ENCODE assay signal across 9 cellular contexts in genomic region chr18:32072321-32072720, GRCh38. TPM values are rescaled to one million over a fixed set of nuclear protein-coding genes. Genes with fewer than 3 reads are reported as not detected.
A peak's percentile ranks its signal among the peaks of the same experiment; 100 is the strongest.
DNase-seq lines count a peak whose midpoint lies in the region; ATAC-seq and TF ChIP-seq lines count a peak whose summit lies in the region.
"Had no signal": no experiment of that assay in that cellular context is flagged by ENCODE, and none has a peak within 500 bp of the region (broad histone marks: within the 10 kb centered on the region; RNA-seq: fewer than 3 reads in every experiment).

No MANE protein-coding gene starts in this region.

- H3K4me1 ChIP-seq in DND-41 (ENCODE audit: insufficient read depth, low read length) (no peaks in the 10 kb centered on the region), GM23248 (ENCODE audit: insufficient read depth) (no peaks in the 10 kb centered on the region), thyroid gland (no peaks in the 10 kb centered on the region)

- no peak overlapping the region for H2AFZ ChIP-seq in DND-41 (ENCODE audit: low read depth, low read length)
- no peak overlapping the region for H2AFZ ChIP-seq in GM23248

- ATAC-seq in DND-41 (ENCODE audit: insufficient read depth, low read depth), result peak; percentile 74

- H3K4me3 ChIP-seq in DND-41 (ENCODE audit: low read depth in 1 of 2, low read length in 2 of 2) (no peak overlapping the region), GM23248 (no peak overlapping the region), thyroid gland (replicated peaks in 1 of 3) (no peak overlapping the region)
- H3K4me3 ChIP-seq: SK-N-MC had no signal

- in situ Hi-C loops in GM23248 (cut with MboI), result no loop called here

- TF ChIP-seq CTCF in DND-41 (IDR thresholded peaks at IDR 0.05; ENCODE audit: borderline replicate concordance, extremely low read depth, low read length, poor library complexity, severe bottlenecking) (peak; percentile 69), thyroid gland (IDR thresholded peaks at IDR 0.05) (peak in 1 of 6 experiments; percentile 37)

- no peaks in the 10 kb centered on the region for H3K79me2 ChIP-seq in DND-41 (ENCODE audit: insufficient read depth, low read length)
- H3K79me2 ChIP-seq in GM23248 (ENCODE audit: insufficient read depth), result no peaks in the 10 kb centered on the region

- no peaks in the 10 kb centered on the region for H3K9me2 ChIP-seq in GM23248 (ENCODE audit: insufficient read depth)

- 63 to 75% methylated on average over 4 of the region's 4 CpGs for WGBS in GM23248 (ENCODE audit: low coverage in 1 of 2, low lambda C conversion rate in 2 of 2, missing lambda C conversion rate in 2 of 2), 2 experiments
- 67 to 77% methylated on average over 4 of the region's 4 CpGs for WGBS in thyroid gland, 2 donors

- no peak overlapping the region for H3K27ac ChIP-seq in DND-41 (ENCODE audit: low read length)
- no peak overlapping the region for H3K27ac ChIP-seq in GM23248
- H3K27ac ChIP-seq in thyroid gland, result no peak overlapping the region
- H3K27ac ChIP-seq: SK-N-MC had no signal

- H4K20me1 ChIP-seq in DND-41 (ENCODE audit: insufficient read depth, low read length) (no peaks in the 10 kb centered on the region), GM23248 (ENCODE audit: insufficient read depth) (no peaks in the 10 kb centered on the region)

- no peaks in the 10 kb centered on the region for H3K27me3 ChIP-seq in DND-41 (ENCODE audit: insufficient read depth, low read length, poor library complexity)
- no peaks in the 10 kb centered on the region for H3K27me3 ChIP-seq in GM23248 (replicated peaks; ENCODE audit: insufficient read depth)
- no peaks in the 10 kb centered on the region for H3K27me3 ChIP-seq in thyroid gland

- no peak overlapping the region for H3K9ac ChIP-seq in DND-41 (ENCODE audit: low read depth, low read length)
- no peak overlapping the region for H3K9ac ChIP-seq in GM23248

- TF ChIP-seq POLR2A in thyroid gland (IDR thresholded peaks at IDR 0.05), result no peak

- H3K4me2 ChIP-seq in DND-41 (ENCODE audit: insufficient read depth, low read length) (no peak overlapping the region), GM23248 (ENCODE audit: unreplicated experiment) (no peak overlapping the region)

- DNase-seq in DND-41, result peak; percentile 24
- DNase-seq in GM23248, result peak; percentile 32
- DNase-seq in SW480 (ENCODE audit: low spot score), result peak; percentile 5
- DNase-seq in left kidney (ENCODE audit: low read depth, low spot score), result peak; percentile 26
- no peak for DNase-seq in nucleus accumbens (lab: John Stamatoyannopoulos, UW)
- no peak for DNase-seq in SKM-1 treated with dmso at 0.1 percent for 144 hours (lab: John Stamatoyannopoulos, UW; ENCODE audit: unreplicated experiment)
- no peak for DNase-seq in mesenteric fat pad (ENCODE audit: low spot score)
- no peak for DNase-seq in thyroid gland

- no peaks in the 10 kb centered on the region for H3K36me3 ChIP-seq in DND-41 (ENCODE audit: insufficient read depth, low read length)
- H3K36me3 ChIP-seq in GM23248 (ENCODE audit: low read depth), result no peaks in the 10 kb centered on the region
- no peaks in the 10 kb centered on the region for H3K36me3 ChIP-seq in thyroid gland

- no peaks in the 10 kb centered on the region for H3K9me3 ChIP-seq in DND-41 (ENCODE audit: insufficient read depth, low read length, severe bottlenecking)
- H3K9me3 ChIP-seq in GM23248 (ENCODE audit: low read depth), result no peaks in the 10 kb centered on the region
- H3K9me3 ChIP-seq in thyroid gland, result no peaks in the 10 kb centered on the region

- intact Hi-C loops in thyroid gland (cut with DNase I), result no loop called here

- no peaks in the 10 kb centered on the region for H3F3A ChIP-seq in GM23248 (ENCODE audit: insufficient read depth)

RNA-seq across cellular contexts. Expression of gene RNF138, which starts 19.4 kb away (rescaled TPM):
- total RNA-seq in GM23248 (2014; rRNA removed; shearing (Covaris generic)), result 14.4 and 26.4 TPM in 2 replicates
- polyA plus RNA-seq in GM23248 (2016; fragmentation: Nextera tagmentation; extraction: Ambion mirVana), result 15.4 and 19.6 TPM in 2 replicates
- total RNA-seq in mesenteric fat pad (23.0 TPM), thyroid gland (10 to 100 TPM; 10.7 to 62.7 (median 27.4) TPM)

RNA-seq across cellular contexts. Expression of gene RNF125, which starts 53.7 kb away (rescaled TPM):
- total RNA-seq in GM23248 (2014; rRNA removed; shearing (Covaris generic)), result 0.32 and 1.4 TPM in 2 replicates
- 0.18 and 0.77 TPM in 2 replicates for polyA plus RNA-seq in GM23248 (2016; fragmentation: Nextera tagmentation; extraction: Ambion mirVana)
- total RNA-seq in mesenteric fat pad, result 15.8 TPM
- total RNA-seq in thyroid gland, result 1 to 10 TPM; 1.3 to 6.7 (median 1.9) TPM

Comparison
In these comparisons a context has a peak if more than half of its experiments do, and no peak if none do; other contexts are left out.
1. DNase-seq: peak in DND-41 (single experiment), GM23248 (single experiment), SW480 (single experiment) and left kidney (single experiment); none in nucleus accumbens (0 of 56), SKM-1 treated with dmso at 0.1 percent for 144 hours (single experiment), mesenteric fat pad (single experiment) and thyroid gland (0 of 2).